ENCODE assay signal across 16 cellular contexts in the genomic region with DNA sequence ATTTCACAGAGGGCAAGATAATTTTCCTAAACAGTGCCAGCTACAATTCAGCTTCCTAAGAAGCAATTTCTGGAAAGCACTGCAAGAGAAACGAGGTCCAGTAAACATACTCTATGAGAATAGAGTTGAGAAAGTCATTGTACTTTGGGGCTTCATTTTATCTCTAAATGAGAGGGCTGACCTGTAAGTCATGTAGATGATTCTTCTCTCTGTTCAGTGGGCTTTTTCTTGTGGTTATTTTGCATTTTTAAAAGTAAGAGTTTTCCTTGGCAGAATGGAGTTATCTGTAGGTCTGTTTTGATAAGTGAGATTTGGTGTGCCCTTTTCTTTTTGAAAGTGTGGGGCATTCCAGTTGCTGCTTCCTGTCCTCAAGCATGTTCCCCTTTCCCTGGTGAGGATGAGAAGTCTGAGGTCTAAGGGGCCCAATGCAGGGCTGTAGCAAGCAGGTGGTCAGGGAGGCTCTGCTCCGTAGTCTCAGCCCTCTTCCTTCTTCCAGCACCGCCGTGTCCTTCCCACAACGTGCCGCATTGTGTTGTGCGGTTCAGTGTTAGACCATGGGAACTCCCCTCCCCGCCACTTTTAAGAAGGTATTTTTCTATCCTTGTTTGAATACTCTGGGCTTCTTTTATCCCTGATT.
A peak's percentile ranks its signal among the peaks of the same experiment; 100 is the strongest.
DNase-seq lines count a peak whose midpoint lies in the region; ATAC-seq and TF ChIP-seq lines count a peak whose summit lies in the region.
"Had no signal": no experiment of that assay in that cellular context is flagged by ENCODE, and none has a peak within 500 bp of the region (broad histone marks: within the 10 kb centered on the region; RNA-seq: fewer than 3 reads in every experiment).

No MANE protein-coding gene starts in this region.

- no peak for ATAC-seq in activated naive CD8-positive, alpha-beta T cell treated with anti-CD3 and anti-CD28 coated beads, Interleukin-2, amount 10 ng/mL, durations not matched to agents 7 days and 5 days (ENCODE audit: low read depth)
- ATAC-seq in psoas muscle (no peak), HG02981 (IDR thresholded peaks at IDR 0.05; ENCODE audit: unreplicated experiment) (no peak)

- peaks cover 18% of the 10 kb centered on the region for H3K4me1 ChIP-seq in HEK293 (ENCODE audit: control insufficient read depth, insufficient read depth, low read length)
- H3K4me1 ChIP-seq in psoas muscle: peaks cover 58% of the 10 kb centered on the region

- peaks cover 29% of the 10 kb centered on the region for H3K36me3 Mint-ChIP-seq in T-helper 1 cell treated with Interleukin-12 subunit alpha and Interleukin-12 subunit beta and Interleukin-4 antibody, amounts not matched to agents 30 μg/mL and 1 μg/mL, for 36 hours (ENCODE audit: low read depth)
- H3K36me3 Mint-ChIP-seq in activated naive CD8-positive, alpha-beta T cell treated with anti-CD3 and anti-CD28 coated beads, Interleukin-2, amount 10 ng/mL, durations not matched to agents 7 days and 5 days: peaks cover 41% of the 10 kb centered on the region

- TF ChIP-seq CTCF in HEK293 (tag by site-specific recombination; IDR thresholded peaks at IDR 0.05) (no peak), psoas muscle (IDR thresholded peaks at IDR 0.05) (no peak)

- H3K4me3 ChIP-seq in HEK293 (ENCODE audit: low read depth, low read length) (no peak overlapping the region), psoas muscle (no peak overlapping the region)

- H3K27ac ChIP-seq in HEK293 (ENCODE audit: extremely low read depth, low read depth, low read length) (no peak overlapping the region), psoas muscle (peak overlapping the region; percentile 17)
- H3K27ac ChIP-seq: neutrophil had no signal

- CTCF ChIA-PET in HEK293 (lab: Yijun Ruan, JAX): no interaction called here

- H3K27ac Mint-ChIP-seq in T-helper 1 cell treated with Interleukin-12 subunit alpha and Interleukin-12 subunit beta and Interleukin-4 antibody, amounts not matched to agents 30 μg/mL and 1 μg/mL, for 36 hours: peak overlapping the region; percentile 2
- peak overlapping the region; percentile 14 for H3K27ac Mint-ChIP-seq in activated naive CD8-positive, alpha-beta T cell treated with anti-CD3 and anti-CD28 coated beads, Interleukin-2, amount 10 ng/mL, durations not matched to agents 7 days and 5 days

- H3K4me1 Mint-ChIP-seq in T-helper 1 cell treated with Interleukin-12 subunit alpha and Interleukin-12 subunit beta and Interleukin-4 antibody, amounts not matched to agents 30 μg/mL and 1 μg/mL, for 36 hours (ENCODE audit: low read depth): peaks cover 41% of the 10 kb centered on the region
- H3K4me1 Mint-ChIP-seq in activated naive CD8-positive, alpha-beta T cell treated with anti-CD3 and anti-CD28 coated beads, Interleukin-2, amount 10 ng/mL, durations not matched to agents 7 days and 5 days: peaks cover 38% of the 10 kb centered on the region

- H3K36me3 ChIP-seq in HEK293 (ENCODE audit: control insufficient read depth in 2 of 2, insufficient read depth in 1 of 2, low read length in 2 of 2) (no peaks in the 10 kb centered on the region), psoas muscle (ENCODE audit: insufficient read depth in 1 of 2, low read depth in 1 of 2) (peaks cover 0 to 6% of the 10 kb centered on the region in 2 donors)

- no peak overlapping the region for H3K4me3 Mint-ChIP-seq in T-helper 1 cell treated with Interleukin-12 subunit alpha and Interleukin-12 subunit beta and Interleukin-4 antibody, amounts not matched to agents 30 μg/mL and 1 μg/mL, for 36 hours
- H3K4me3 Mint-ChIP-seq in activated naive CD8-positive, alpha-beta T cell treated with anti-CD3 and anti-CD28 coated beads, Interleukin-2, amount 10 ng/mL, durations not matched to agents 7 days and 5 days: peak overlapping the region; percentile 23

- intact Hi-C loops in psoas muscle (cut with DNase I): loop anchor here in 1 of 2 donors (1.0 kb wide), 1 partner anchor 89 kb away; no protein-coding TSS in a partner anchor

- WGBS in psoas muscle, 3 donors: 66 to 70% (median 69%) methylated on average over 8 of the region's 8 CpGs

- H3K9me3 ChIP-seq in HEK293 (ENCODE audit: control insufficient read depth, insufficient read depth, low read depth, low read length) (no peaks in the 10 kb centered on the region), psoas muscle (no peaks in the 10 kb centered on the region)
- H3K9me3 ChIP-seq: neutrophil had no signal

- H3K9me3 Mint-ChIP-seq in T-helper 1 cell treated with Interleukin-12 subunit alpha and Interleukin-12 subunit beta and Interleukin-4 antibody, amounts not matched to agents 30 μg/mL and 1 μg/mL, for 36 hours: no peaks in the 10 kb centered on the region
- peaks cover 3% of the 10 kb centered on the region for H3K9me3 Mint-ChIP-seq in activated naive CD8-positive, alpha-beta T cell treated with anti-CD3 and anti-CD28 coated beads, Interleukin-2, amount 10 ng/mL, durations not matched to agents 7 days and 5 days

- POLR2A ChIA-PET in HEK293 (lab: Yijun Ruan, JAX): no interaction called here
- POLR2A ChIA-PET in activated naive CD8-positive, alpha-beta T cell treated with anti-CD3 and anti-CD28 coated beads, Interleukin-2, amount 10 ng/mL, durations not matched to agents 7 days and 5 days (lab: Charles Lee): no interaction called here

- H3K27me3 Mint-ChIP-seq in T-helper 1 cell treated with Interleukin-12 subunit alpha and Interleukin-12 subunit beta and Interleukin-4 antibody, amounts not matched to agents 30 μg/mL and 1 μg/mL, for 36 hours (ENCODE audit: low read depth): no peaks in the 10 kb centered on the region
- H3K27me3 Mint-ChIP-seq in activated naive CD8-positive, alpha-beta T cell treated with anti-CD3 and anti-CD28 coated beads, Interleukin-2, amount 10 ng/mL, durations not matched to agents 7 days and 5 days: no peaks in the 10 kb centered on the region

- no peak for DNase-seq in T-helper 1 cell
- DNase-seq in activated naive CD8-positive, alpha-beta T cell treated with anti-CD3 and anti-CD28 coated beads, Interleukin-2, amount 10 ng/mL, durations not matched to agents 7 days and 5 days: no peak
- DNase-seq in psoas muscle: no peak
- no peak for DNase-seq in NCI-H748 (lab: John Stamatoyannopoulos, UW; ENCODE audit: unreplicated experiment)
- no peak for DNase-seq in NCI-H69 (lab: John Stamatoyannopoulos, UW)
- DNase-seq: 8988T; activated CD8-positive, alpha-beta memory T cell treated with anti-CD3 and anti-CD28 coated beads, Interleukin-2, amount 50 U/mL, for 4 hours; central memory CD4-positive, alpha-beta T cell; DMS79; kidney; NCI-H187 treated with DMSO at 0.1 percent for 48 hours; stimulated activated CD4-positive, alpha-beta T cell treated with anti-CD3 and anti-CD28 coated beads, Interleukin-15, amount 100 ng/mL, for 24 hours had no signal

- no peaks in the 10 kb centered on the region for H3K27me3 ChIP-seq in psoas muscle (ENCODE audit: insufficient read depth in 3 of 3, low read length in 2 of 3)
- H3K27me3 ChIP-seq: neutrophil had no signal

TF ChIP-seq in HEK293, 187 proteins besides CTCF, POLR2A, EP300 and RAD21:
- TF ChIP-seq ZBTB17 (tag by site-specific recombination; IDR thresholded peaks at IDR 0.05) (no peak), ZNF837 (tag by site-specific recombination; IDR thresholded peaks at IDR 0.05) (no peak), REPIN1 (tag by site-specific recombination; IDR thresholded peaks at IDR 0.05; ENCODE audit: low read depth) (no peak), ZNF184 (tag by site-specific recombination; IDR thresholded peaks at IDR 0.05) (no peak), PRDM1 (tag by site-specific recombination; IDR thresholded peaks at IDR 0.05) (peak; percentile 26; the same call in 1 of the 2 replicates)
- TF ChIP-seq, protein P1, sequence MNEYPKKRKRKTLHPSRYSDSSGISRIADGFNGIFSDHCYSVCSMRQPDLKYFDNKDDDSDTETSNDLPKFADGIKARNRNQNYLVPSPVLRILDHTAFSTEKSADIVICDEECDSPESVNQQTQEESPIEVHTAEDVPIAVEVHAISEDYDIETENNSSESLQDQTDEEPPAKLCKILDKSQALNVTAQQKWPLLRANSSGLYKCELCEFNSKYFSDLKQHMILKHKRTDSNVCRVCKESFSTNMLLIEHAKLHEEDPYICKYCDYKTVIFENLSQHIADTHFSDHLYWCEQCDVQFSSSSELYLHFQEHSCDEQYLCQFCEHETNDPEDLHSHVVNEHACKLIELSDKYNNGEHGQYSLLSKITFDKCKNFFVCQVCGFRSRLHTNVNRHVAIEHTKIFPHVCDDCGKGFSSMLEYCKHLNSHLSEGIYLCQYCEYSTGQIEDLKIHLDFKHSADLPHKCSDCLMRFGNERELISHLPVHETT (tag by site-specific recombination; IDR thresholded peaks at IDR 0.05): no peak
